1 cellular context compared by ENCODE assay signal in genomic region chr1:209879539-209879938, GRCh38.
TF ChIP-seq lines count a peak whose summit lies in the region.

No MANE protein-coding gene starts in this region.

TF ChIP-seq in IMR-90, 13 proteins besides CTCF, POLR2A, EP300 and RAD21 (continued from another document):
- TF ChIP-seq RFX5 (IDR thresholded peaks at IDR 0.05; ENCODE audit: low read depth, low read length) (no peak), FOS (IDR thresholded peaks at IDR 0.05; ENCODE audit: low read depth, low read length) (no peak), MAFK (IDR thresholded peaks at IDR 0.05; ENCODE audit: low read depth, low read length) (no peak), BHLHE40 (IDR thresholded peaks at IDR 0.05; ENCODE audit: low read depth, low read length) (no peak), MXI1 (IDR thresholded peaks at IDR 0.05; ENCODE audit: borderline replicate concordance, low read depth, low read length) (no peak), CHD1 (IDR thresholded peaks at IDR 0.05; ENCODE audit: low read depth, low read length) (no peak), CEBPB (IDR thresholded peaks at IDR 0.05; ENCODE audit: low read depth, low read length) (no peak), ELK1 (IDR thresholded peaks at IDR 0.05; ENCODE audit: borderline replicate concordance, low read depth, low read length) (no peak)
